1 cellular context compared by ENCODE assay signal in the genomic region with DNA sequence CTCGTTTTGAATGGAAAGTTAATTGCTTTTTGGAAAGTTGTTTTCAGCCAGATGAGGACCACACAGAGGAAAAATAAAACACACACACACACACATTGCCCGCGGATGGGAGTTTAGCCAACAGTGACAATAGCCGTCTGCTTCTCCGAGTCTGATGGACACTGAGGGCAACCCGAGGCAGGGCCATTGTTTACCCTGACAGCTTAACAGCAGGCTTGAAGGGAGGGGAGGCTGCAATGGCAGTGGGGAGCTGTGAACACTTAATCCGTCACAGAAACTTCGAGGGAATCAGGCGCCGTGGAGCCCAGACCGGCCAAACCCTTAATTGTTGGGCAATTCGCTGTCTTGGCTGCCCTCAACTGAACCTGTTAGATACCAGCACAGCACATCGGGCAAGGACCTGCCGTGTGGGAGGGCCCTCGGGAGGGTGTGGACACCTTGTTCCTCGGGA.
TF ChIP-seq lines count a peak whose summit lies in the region.

No MANE protein-coding gene starts in this region.

TF ChIP-seq in IMR-90, 13 proteins besides CTCF, POLR2A, EP300 and RAD21 (continued from another document):
- TF ChIP-seq, protein P1, sequence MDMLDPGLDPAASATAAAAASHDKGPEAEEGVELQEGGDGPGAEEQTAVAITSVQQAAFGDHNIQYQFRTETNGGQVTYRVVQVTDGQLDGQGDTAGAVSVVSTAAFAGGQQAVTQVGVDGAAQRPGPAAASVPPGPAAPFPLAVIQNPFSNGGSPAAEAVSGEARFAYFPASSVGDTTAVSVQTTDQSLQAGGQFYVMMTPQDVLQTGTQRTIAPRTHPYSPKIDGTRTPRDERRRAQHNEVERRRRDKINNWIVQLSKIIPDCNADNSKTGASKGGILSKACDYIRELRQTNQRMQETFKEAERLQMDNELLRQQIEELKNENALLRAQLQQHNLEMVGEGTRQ (IDR thresholded peaks at IDR 0.05; ENCODE audit: low read depth, low read length): no peak
- TF ChIP-seq SMC3 (IDR thresholded peaks at IDR 0.05; ENCODE audit: low read depth, low read length) (no peak), MAZ (IDR thresholded peaks at IDR 0.05; ENCODE audit: borderline replicate concordance, low read depth, low read length) (no peak), RFX5 (IDR thresholded peaks at IDR 0.05; ENCODE audit: low read depth, low read length) (no peak), CEBPB (IDR thresholded peaks at IDR 0.05; ENCODE audit: low read depth, low read length) (no peak)
